ENCODE assay signal across 19 cellular contexts in genomic region chr17:4837471-4838305, GRCh38. TPM values are rescaled to one million over a fixed set of nuclear protein-coding genes. Genes with fewer than 3 reads are reported as not detected.
DNase-seq lines count a peak whose midpoint lies in the region; ATAC-seq, FAIRE-seq and TF ChIP-seq lines count a peak whose summit lies in the region.
"Had no signal": no experiment of that assay in that cellular context is flagged by ENCODE, and none has a peak within 500 bp of the region (broad histone marks: within the 10 kb centered on the region; RNA-seq: fewer than 3 reads in every experiment).

No MANE protein-coding gene starts in this region.

- no peaks in the 10 kb centered on the region for H3K9me3 ChIP-seq in endothelial cell of umbilical vein (replicated peaks; ENCODE audit: control insufficient read depth, insufficient read depth, low read length)
- no peaks in the 10 kb centered on the region for H3K9me3 ChIP-seq in suprapubic skin
- H3K9me3 ChIP-seq: stomach had no signal

- H3K79me2 ChIP-seq in endothelial cell of umbilical vein (ENCODE audit: control insufficient read depth, insufficient read depth, low read length), result peaks cover 69% of the 10 kb centered on the region

- intact Hi-C loops in endothelial cell of umbilical vein (cut with micrococcal nuclease), result no loop called here

- no peak overlapping the region for H3K9ac ChIP-seq in endothelial cell of umbilical vein (replicated peaks; ENCODE audit: extremely low read depth, insufficient read depth, low read length)

- H3K4me1 ChIP-seq in endothelial cell of umbilical vein (ENCODE audit: control insufficient read depth, extremely low read depth, insufficient read depth, low read length) (peaks cover 15% of the 10 kb centered on the region), suprapubic skin (peaks cover 75% of the 10 kb centered on the region)

- H3K4me1 Mint-ChIP-seq in WTC11, result peaks cover 43% of the 10 kb centered on the region
- peaks cover 48% of the 10 kb centered on the region for H3K4me1 Mint-ChIP-seq in mesothelial cell of epicardium

- BruUV-seq in endothelial cell of umbilical vein (replicated peaks; lab: Mats Ljungman, UMichigan), result no TSS peak

- CTCF ChIA-PET in WTC11 (lab: Charles Lee), result interaction anchor here (0.6 to 1.8 kb wide), 3 partner anchors 11 to 137 kb away, joined by 3 to 4 read pairs (median 3); no protein-coding TSS in a partner anchor
- CTCF ChIA-PET in endothelial cell of umbilical vein (lab: Charles Lee), result interaction anchor here (0.6 to 3.3 kb wide), 6 partner anchors 15 to 71 kb away, joined by 3 to 9 read pairs (median 4); no protein-coding TSS in a partner anchor

- no peaks in the 10 kb centered on the region for H3K36me3 Mint-ChIP-seq in WTC11
- H3K36me3 Mint-ChIP-seq in mesothelial cell of epicardium, result peaks cover 1% of the 10 kb centered on the region

- H2AFZ ChIP-seq in endothelial cell of umbilical vein (ENCODE audit: low read depth, low read length), result no peak overlapping the region

- no peaks in the 10 kb centered on the region for H3K9me3 Mint-ChIP-seq in WTC11
- H3K9me3 Mint-ChIP-seq in mesothelial cell of epicardium, result no peaks in the 10 kb centered on the region
- H3K9me3 Mint-ChIP-seq: activated naive CD4-positive, alpha-beta T cell treated with anti-CD3 and anti-CD28 coated beads, Interleukin-2, amount 50 U/mL, for 72 hours; central memory CD8-positive, alpha-beta T cell had no signal

- TF ChIP-seq CTCF in WTC11 (IDR thresholded peaks at IDR 0.05) (no peak), endothelial cell of umbilical vein (IDR thresholded peaks at IDR 0.05; ENCODE audit: extremely low read depth in 1 of 2, insufficient read depth in 1 of 2, low read depth in 1 of 2, low read length in 2 of 2) (no peak), mesothelial cell of epicardium (IDR thresholded peaks at IDR 0.05; ENCODE audit: unreplicated experiment) (no peak), suprapubic skin (IDR thresholded peaks at IDR 0.05) (no peak)

- H3K4me3 ChIP-seq in endothelial cell of umbilical vein (replicated peaks in 1 of 3; ENCODE audit: insufficient read depth in 1 of 3, low read depth in 1 of 3, low read length in 3 of 3) (no peak overlapping the region), suprapubic skin (no peak overlapping the region)
- H3K4me3 ChIP-seq: stomach had no signal

- 35% methylated on average over 13 of the region's 13 CpGs for WGBS in suprapubic skin

- H3K36me3 ChIP-seq in endothelial cell of umbilical vein (ENCODE audit: control insufficient read depth in 2 of 2, extremely low read depth in 1 of 2, insufficient read depth in 2 of 2, low read length in 2 of 2) (peaks cover 0 to 7% of the 10 kb centered on the region in 2 experiments), suprapubic skin (no peaks in the 10 kb centered on the region)

- POLR2A ChIA-PET in WTC11 (lab: Charles Lee), result no interaction called here
- POLR2A ChIA-PET in endothelial cell of umbilical vein (lab: Charles Lee), result no interaction called here

- H3K4me2 ChIP-seq in endothelial cell of umbilical vein (ENCODE audit: insufficient read depth, low read length), result no peak overlapping the region

- no peak for TF ChIP-seq EP300 in suprapubic skin (IDR thresholded peaks at IDR 0.05)

- no peaks in the 10 kb centered on the region; the same call in 1 of the 2 replicates for H3K27me3 Mint-ChIP-seq in WTC11 (ENCODE audit: low read depth)
- no peaks in the 10 kb centered on the region for H3K27me3 Mint-ChIP-seq in mesothelial cell of epicardium (ENCODE audit: low read depth)
- H3K27me3 Mint-ChIP-seq: central memory CD8-positive, alpha-beta T cell had no signal

- ATAC-seq in WTC11, result no peak
- ATAC-seq: activated naive CD4-positive, alpha-beta T cell treated with anti-CD3 and anti-CD28 coated beads, Interleukin-2, amount 50 U/mL, for 72 hours; esophagus mucosa; left lobe of liver had no signal

- H3K27ac Mint-ChIP-seq in WTC11, result peak overlapping the region; percentile 24
- peak overlapping the region; percentile 58 for H3K27ac Mint-ChIP-seq in mesothelial cell of epicardium
- H3K27ac Mint-ChIP-seq: activated naive CD4-positive, alpha-beta T cell treated with anti-CD3 and anti-CD28 coated beads, Interleukin-2, amount 50 U/mL, for 72 hours had no signal

- dilution Hi-C loops in endothelial cell of umbilical vein (cut with MboI; ENCODE audit: extremely low pct_ligation_motif_present, low sequenced_read_pairs), result no loop called here

- no peaks in the 10 kb centered on the region for H3K9me1 ChIP-seq in endothelial cell of umbilical vein (replicated peaks; ENCODE audit: control insufficient read depth, extremely low read depth, insufficient read depth, low read length)

- H3K27me3 ChIP-seq in endothelial cell of umbilical vein (ENCODE audit: control insufficient read depth in 2 of 2, insufficient read depth in 2 of 2, low read length in 2 of 2) (no peaks in the 10 kb centered on the region), suprapubic skin (no peaks in the 10 kb centered on the region)
- H3K27me3 ChIP-seq: stomach had no signal

- H3K4me3 Mint-ChIP-seq in WTC11 (no peak overlapping the region), mesothelial cell of epicardium (no peak overlapping the region)
- H3K4me3 Mint-ChIP-seq: central memory CD8-positive, alpha-beta T cell had no signal

- no peak for DNase-seq in WTC11 (ENCODE audit: low spot score)
- no peak for DNase-seq in endothelial cell of umbilical vein (ENCODE audit: low read depth, low spot score)
- no peak for DNase-seq in mesothelial cell of epicardium (ENCODE audit: low spot score in 2 of 2, unreplicated experiment in 2 of 2)
- DNase-seq in suprapubic skin (ENCODE audit: low spot score in 2 of 2), result no peak
- DNase-seq in stimulated activated CD4-positive, alpha-beta T cell treated with anti-CD3 and anti-CD28 coated beads, Interleukin-12 subunit alpha, Interleukin-12 subunit beta, amount 100 ng/mL, for 4 hours, result no peak
- no peak for DNase-seq in DMS153 treated with DMSO at 0.1 percent for 48 hours (lab: John Stamatoyannopoulos, UW; ENCODE audit: unreplicated experiment)
- DNase-seq in NCI-H2107 treated with DMSO at 0.1 percent for 48 hours (lab: John Stamatoyannopoulos, UW; ENCODE audit: unreplicated experiment), result no peak
- DNase-seq: activated T-cell treated with anti-CD3 and anti-CD28 coated beads for 4 hours, NCI-H1930, NCI-H774, stomach had no signal

- no peaks in the 10 kb centered on the region for H4K20me1 ChIP-seq in endothelial cell of umbilical vein (replicated peaks; ENCODE audit: control insufficient read depth, extremely low read depth, insufficient read depth, low read length)

- H3K27ac ChIP-seq in endothelial cell of umbilical vein (ENCODE audit: insufficient read depth, low read depth, low read length) (no peak overlapping the region), suprapubic skin (peak overlapping the region; percentile 42)
- H3K27ac ChIP-seq: C4-2B, stomach had no signal

- TF ChIP-seq POLR2A in endothelial cell of umbilical vein (IDR thresholded peaks at IDR 0.05; ENCODE audit: low read depth, low read length), result no peak
- no peak for TF ChIP-seq POLR2A in suprapubic skin (IDR thresholded peaks at IDR 0.05)

- FAIRE-seq in endothelial cell of umbilical vein (lab: Jason Lieb, UNC), result peak; percentile 42

RNA-seq across cellular contexts. Expression of gene MINK1, which starts 4.5 kb away (rescaled TPM):
- total RNA-seq in WTC11 (2021), result 92.1 to 105 TPM (median 96.2 TPM) in 3 replicates
- total RNA-seq in endothelial cell of umbilical vein, result 87.5 and 89.4 TPM in 2 replicates
- 46.8 and 53.6 TPM in 2 replicates for polyA plus RNA-seq in endothelial cell of umbilical vein
- polyA plus RNA-seq in endothelial cell of umbilical vein (2011; cell fraction: cytosol; rRNA removed), result 30.3 and 33.3 TPM in 2 replicates
- 395 and 448 TPM in 2 replicates for polyA plus RNA-seq in endothelial cell of umbilical vein (2011; cell fraction: nucleus; rRNA removed)
- polyA plus RNA-seq in endothelial cell of umbilical vein (2012), result 63.3 and 70.6 TPM in 2 replicates
- 70.9 and 76.1 TPM in 2 replicates for polyA minus RNA-seq in endothelial cell of umbilical vein
- 20.4 TPM for polyA minus RNA-seq in endothelial cell of umbilical vein (2011; cell fraction: cytosol; rRNA and poly(A)+ RNA removed)
- polyA minus RNA-seq in endothelial cell of umbilical vein (2011; cell fraction: nucleus; rRNA and poly(A)+ RNA removed), result 62.5 and 85.1 TPM in 2 replicates
- total RNA-seq in mesothelial cell of epicardium, result 113 to 117 TPM (median 114 TPM) in 3 replicates
- total RNA-seq in suprapubic skin, result 100 to 1,000 TPM; 141 to 352 (median 169) TPM

RNA-seq across cellular contexts. Expression of gene PLD2, which starts 30.7 kb away (rescaled TPM):
- 51.3 to 64.9 TPM (median 52.1 TPM) in 3 replicates for total RNA-seq in WTC11 (2021)
- 52.3 and 58.7 TPM in 2 replicates for total RNA-seq in endothelial cell of umbilical vein
- 53.6 and 54.7 TPM in 2 replicates for polyA plus RNA-seq in endothelial cell of umbilical vein
- polyA plus RNA-seq in endothelial cell of umbilical vein (2011; cell fraction: cytosol; rRNA removed), result 28.9 and 33.6 TPM in 2 replicates
- polyA plus RNA-seq in endothelial cell of umbilical vein (2011; cell fraction: nucleus; rRNA removed), result 204 and 211 TPM in 2 replicates
- 38.4 and 55.9 TPM in 2 replicates for polyA plus RNA-seq in endothelial cell of umbilical vein (2012)
- 51.6 and 55.9 TPM in 2 replicates for polyA minus RNA-seq in endothelial cell of umbilical vein
- 12.4 TPM for polyA minus RNA-seq in endothelial cell of umbilical vein (2011; cell fraction: cytosol; rRNA and poly(A)+ RNA removed)
- 55.0 and 55.8 TPM in 2 replicates for polyA minus RNA-seq in endothelial cell of umbilical vein (2011; cell fraction: nucleus; rRNA and poly(A)+ RNA removed)
- total RNA-seq in mesothelial cell of epicardium, result 77.3 to 83.6 TPM (median 82.5 TPM) in 3 replicates
- 100 to 1,000 TPM in 1 of 4 donors, 10 to 100 TPM in 3; 53.5 to 134 (median 57.6) TPM for total RNA-seq in suprapubic skin

RNA-seq across cellular contexts. Expression of gene PSMB6, which starts 41.7 kb away (rescaled TPM):
- total RNA-seq in WTC11 (2021), result 294 to 305 TPM (median 296 TPM) in 3 replicates
- 203 and 214 TPM in 2 replicates for total RNA-seq in endothelial cell of umbilical vein
- 598 and 599 TPM in 2 replicates for polyA plus RNA-seq in endothelial cell of umbilical vein
- polyA plus RNA-seq in endothelial cell of umbilical vein (2011; cell fraction: cytosol; rRNA removed), result 453 and 563 TPM in 2 replicates
- 167 and 171 TPM in 2 replicates for polyA plus RNA-seq in endothelial cell of umbilical vein (2011; cell fraction: nucleus; rRNA removed)
- 246 and 258 TPM in 2 replicates for polyA plus RNA-seq in endothelial cell of umbilical vein (2012)
- 280 and 295 TPM in 2 replicates for polyA minus RNA-seq in endothelial cell of umbilical vein
- 99.4 TPM for polyA minus RNA-seq in endothelial cell of umbilical vein (2011; cell fraction: cytosol; rRNA and poly(A)+ RNA removed)
- polyA minus RNA-seq in endothelial cell of umbilical vein (2011; cell fraction: nucleus; rRNA and poly(A)+ RNA removed), result 27.7 and 43.7 TPM in 2 replicates
- 98.2 to 102 TPM (median 102 TPM) in 3 replicates for total RNA-seq in mesothelial cell of epicardium
- 100 to 1,000 TPM in 3 of 4 donors, 10 to 100 TPM in 1; 68.6 to 250 (median 189) TPM for total RNA-seq in suprapubic skin

RNA-seq across cellular contexts. Expression of gene GLTPD2, which starts 48.9 kb away (rescaled TPM):
- total RNA-seq in WTC11 (2021), result 0.41 to 0.44 TPM in 2 of 3 replicates, not detected in the other
- total RNA-seq in endothelial cell of umbilical vein, result not detected in 2 replicates
- not detected in 2 replicates for polyA plus RNA-seq in endothelial cell of umbilical vein
- not detected in 2 replicates for polyA plus RNA-seq in endothelial cell of umbilical vein (2011; cell fraction: cytosol; rRNA removed)
- polyA plus RNA-seq in endothelial cell of umbilical vein (2011; cell fraction: nucleus; rRNA removed), result not detected in 2 replicates
- not detected in 2 replicates for polyA plus RNA-seq in endothelial cell of umbilical vein (2012)
- not detected in 2 replicates for polyA minus RNA-seq in endothelial cell of umbilical vein
- polyA minus RNA-seq in endothelial cell of umbilical vein (2011; cell fraction: cytosol; rRNA and poly(A)+ RNA removed), result not detected
- polyA minus RNA-seq in endothelial cell of umbilical vein (2011; cell fraction: nucleus; rRNA and poly(A)+ RNA removed), result not detected in 2 replicates
- total RNA-seq in mesothelial cell of epicardium, result 0.22 TPM in 1 of 3 replicates, not detected in the others
- total RNA-seq in suprapubic skin, result under 1 TPM in 1 of 4 donors, not detected in 3; 0.80 TPM
- total RNA-seq: activated naive CD4-positive, alpha-beta T cell treated with anti-CD3 and anti-CD28 coated beads, Interleukin-2, amount 50 U/mL, for 72 hours; esophagus mucosa; RPMI7951; stomach; T-helper 2 cell treated with Interferon-gamma antibody and Interleukin-4, amounts not matched to agents 100 ng/mL and 5 ng/mL, for 36 hours had no signal
- polyA plus RNA-seq: neural cell had no signal
